ENCODE assay signal across 1 cellular context in the genomic region with DNA sequence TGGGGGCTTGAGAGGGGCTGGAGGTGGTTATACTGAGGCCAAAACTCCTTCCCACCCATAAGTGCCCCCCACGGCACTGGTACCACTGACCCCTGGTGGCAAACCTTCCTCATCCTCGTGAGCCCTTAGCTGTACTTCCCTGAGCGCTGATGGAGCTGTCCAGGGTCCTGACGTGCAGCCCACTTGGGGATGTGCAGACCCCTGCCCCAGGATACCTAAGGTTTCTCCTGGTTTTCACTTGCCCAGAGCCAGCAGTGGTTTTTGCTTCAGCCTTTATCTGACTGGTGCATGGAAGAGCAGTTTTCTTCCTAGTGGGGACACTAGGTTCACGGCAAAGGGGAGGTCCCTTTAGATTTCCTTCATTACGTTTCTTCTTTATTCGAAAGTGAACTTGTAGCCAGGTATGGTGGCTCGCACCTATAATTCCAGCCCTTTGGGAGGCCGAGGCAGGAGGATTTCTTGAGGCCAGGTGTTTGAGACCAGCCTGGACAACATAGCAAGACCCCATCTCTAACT.
TF ChIP-seq lines count a peak whose summit lies in the region.

No MANE protein-coding gene starts in this region.

TF ChIP-seq in liver, 16 proteins besides CTCF, POLR2A, EP300 and RAD21:
- TF ChIP-seq, protein P1, sequence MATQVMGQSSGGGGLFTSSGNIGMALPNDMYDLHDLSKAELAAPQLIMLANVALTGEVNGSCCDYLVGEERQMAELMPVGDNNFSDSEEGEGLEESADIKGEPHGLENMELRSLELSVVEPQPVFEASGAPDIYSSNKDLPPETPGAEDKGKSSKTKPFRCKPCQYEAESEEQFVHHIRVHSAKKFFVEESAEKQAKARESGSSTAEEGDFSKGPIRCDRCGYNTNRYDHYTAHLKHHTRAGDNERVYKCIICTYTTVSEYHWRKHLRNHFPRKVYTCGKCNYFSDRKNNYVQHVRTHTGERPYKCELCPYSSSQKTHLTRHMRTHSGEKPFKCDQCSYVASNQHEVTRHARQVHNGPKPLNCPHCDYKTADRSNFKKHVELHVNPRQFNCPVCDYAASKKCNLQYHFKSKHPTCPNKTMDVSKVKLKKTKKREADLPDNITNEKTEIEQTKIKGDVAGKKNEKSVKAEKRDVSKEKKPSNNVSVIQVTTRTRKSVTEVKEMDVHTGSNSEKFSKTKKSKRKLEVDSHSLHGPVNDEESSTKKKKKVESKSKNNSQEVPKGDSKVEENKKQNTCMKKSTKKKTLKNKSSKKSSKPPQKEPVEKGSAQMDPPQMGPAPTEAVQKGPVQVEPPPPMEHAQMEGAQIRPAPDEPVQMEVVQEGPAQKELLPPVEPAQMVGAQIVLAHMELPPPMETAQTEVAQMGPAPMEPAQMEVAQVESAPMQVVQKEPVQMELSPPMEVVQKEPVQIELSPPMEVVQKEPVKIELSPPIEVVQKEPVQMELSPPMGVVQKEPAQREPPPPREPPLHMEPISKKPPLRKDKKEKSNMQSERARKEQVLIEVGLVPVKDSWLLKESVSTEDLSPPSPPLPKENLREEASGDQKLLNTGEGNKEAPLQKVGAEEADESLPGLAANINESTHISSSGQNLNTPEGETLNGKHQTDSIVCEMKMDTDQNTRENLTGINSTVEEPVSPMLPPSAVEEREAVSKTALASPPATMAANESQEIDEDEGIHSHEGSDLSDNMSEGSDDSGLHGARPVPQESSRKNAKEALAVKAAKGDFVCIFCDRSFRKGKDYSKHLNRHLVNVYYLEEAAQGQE (IDR thresholded peaks at IDR 0.05) = peak; percentile 99
- TF ChIP-seq HNF4A (conservative IDR thresholded peaks at IDR 0.05) = no peak
